In the genomic region with DNA sequence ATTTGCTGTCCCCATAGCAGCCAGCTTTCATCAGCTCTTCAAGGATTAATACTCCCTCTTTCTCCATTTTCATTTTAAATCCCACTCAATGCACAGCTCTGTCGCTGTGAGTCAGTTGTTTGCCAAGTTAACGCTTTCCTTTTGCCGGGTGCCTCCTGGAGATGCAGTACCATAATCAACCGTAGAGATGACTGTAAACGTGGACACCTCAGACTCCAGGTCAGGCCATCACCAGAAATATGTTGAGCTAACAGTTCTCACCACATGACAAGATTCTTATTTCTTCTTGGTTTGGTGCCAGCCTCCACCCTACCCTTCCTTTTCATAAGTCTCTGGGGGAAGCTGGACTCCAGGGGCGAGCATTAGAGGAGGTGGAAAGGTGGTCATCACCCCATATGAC, we compare ENCODE assay signal across 23 cellular contexts.
"Had no signal": no experiment of that assay in that cellular context is flagged by ENCODE, and none has a peak within 500 bp of the region (broad histone marks: within the 10 kb centered on the region; RNA-seq: fewer than 3 reads in every experiment).

No MANE protein-coding gene starts in this region.

- H3K27ac ChIP-seq: cardiac muscle cell, left ventricle myocardium inferior, neural progenitor cell, thyroid gland had no signal

- H3K36me3 Mint-ChIP-seq: activated CD4-positive, alpha-beta memory T cell treated with anti-CD3 and anti-CD28 coated beads for 36 hours; neural progenitor cell; T-cell had no signal

- H3K27me3 Mint-ChIP-seq: activated B cell treated with CpG ODN at 0.5 μM for 24 hours; activated CD4-positive, alpha-beta memory T cell treated with anti-CD3 and anti-CD28 coated beads for 36 hours; activated CD4-positive, alpha-beta T cell treated with anti-CD3 and anti-CD28 coated beads for 36 hours; activated naive CD8-positive, alpha-beta T cell treated with anti-CD3 and anti-CD28 coated beads, Interleukin-2, amount 10 ng/mL, durations not matched to agents 7 days and 5 days; naive thymus-derived CD4-positive, alpha-beta T cell; T-cell had no signal

- H3K9me3 Mint-ChIP-seq: activated B cell treated with CpG ODN at 0.5 μM for 24 hours; activated CD4-positive, alpha-beta memory T cell treated with anti-CD3 and anti-CD28 coated beads for 36 hours; neural progenitor cell; T-cell had no signal

- H3K4me3 ChIP-seq: cardiac muscle cell, left ventricle myocardium inferior, neural progenitor cell, thyroid gland had no signal

- H3K4me3 Mint-ChIP-seq: activated B cell treated with CpG ODN at 0.5 μM for 24 hours; activated CD4-positive, alpha-beta memory T cell treated with anti-CD3 and anti-CD28 coated beads for 36 hours; activated CD4-positive, alpha-beta T cell treated with anti-CD3 and anti-CD28 coated beads for 36 hours; activated naive CD8-positive, alpha-beta T cell treated with anti-CD3 and anti-CD28 coated beads, Interleukin-2, amount 10 ng/mL, durations not matched to agents 7 days and 5 days; naive thymus-derived CD4-positive, alpha-beta T cell; neural progenitor cell; T-cell had no signal

- DNase-seq: activated B cell treated with CpG ODN at 0.5 μM for 24 hours; activated CD4-positive, alpha-beta memory T cell treated with anti-CD3 and anti-CD28 coated beads for 36 hours; activated CD4-positive, alpha-beta T cell treated with anti-CD3 and anti-CD28 coated beads for 36 hours; activated naive CD4-positive, alpha-beta T cell treated with Interleukin-2 at 50 U/mL for 16 hours; activated naive CD8-positive, alpha-beta T cell treated with anti-CD3 and anti-CD28 coated beads, Interleukin-2, amount 10 ng/mL, durations not matched to agents 7 days and 5 days; activated T-cell treated with anti-CD3 and anti-CD28 coated beads, Interleukin-2, amount 50 U/mL, for 48 hours; amniotic stem cell; dermis blood vessel endothelial cell; effector CD8-positive, alpha-beta T cell; glutamatergic neuron; hippocampal formation; kidney glomerular epithelial cell; left ventricle myocardium inferior; naive thymus-derived CD4-positive, alpha-beta T cell; retina; stimulated activated CD4-positive, alpha-beta T cell treated with anti-CD3 and anti-CD28 coated beads, Interleukin-4, amount 100 ng/mL, for 24 hours; stimulated activated naive CD8-positive, alpha-beta T cell treated with anti-CD3 and anti-CD28 coated beads, Interleukin-15, Interleukin-2, amounts not matched to agents 100 U/mL and 50 U/mL, for 24 hours; T-cell; T-helper 9 cell; thyroid gland had no signal

- ATAC-seq: activated CD4-positive, alpha-beta T cell treated with anti-CD3 and anti-CD28 coated beads for 36 hours; naive thymus-derived CD4-positive, alpha-beta T cell; stimulated activated naive CD8-positive, alpha-beta T cell treated with anti-CD3 and anti-CD28 coated beads, Interleukin-15, Interleukin-2, amounts not matched to agents 100 U/mL and 50 U/mL, for 24 hours; T-cell had no signal

- H3K36me3 ChIP-seq: cardiac muscle cell, left ventricle myocardium inferior, neural progenitor cell, thyroid gland had no signal

- FAIRE-seq: frontal cortex had no signal

- H3K27ac Mint-ChIP-seq: activated B cell treated with CpG ODN at 0.5 μM for 24 hours; activated CD4-positive, alpha-beta memory T cell treated with anti-CD3 and anti-CD28 coated beads for 36 hours; activated CD4-positive, alpha-beta T cell treated with anti-CD3 and anti-CD28 coated beads for 36 hours; activated naive CD8-positive, alpha-beta T cell treated with anti-CD3 and anti-CD28 coated beads, Interleukin-2, amount 10 ng/mL, durations not matched to agents 7 days and 5 days had no signal

- H3K4me2 ChIP-seq: neural progenitor cell had no signal

- H3K9me3 ChIP-seq: left ventricle myocardium inferior, thyroid gland had no signal

- H3K27me3 ChIP-seq: cardiac muscle cell, neural progenitor cell, thyroid gland had no signal

- H3K9ac ChIP-seq: neural progenitor cell had no signal

- H3K4me1 ChIP-seq: left ventricle myocardium inferior, neural progenitor cell, thyroid gland had no signal

- H2AFZ ChIP-seq: neural progenitor cell had no signal
